8 cellular contexts compared by ENCODE assay signal in genomic region chr9:24286761-24287160, GRCh38.
"Had no signal": no experiment of that assay in that cellular context is flagged by ENCODE, and none has a peak within 500 bp of the region (broad histone marks: within the 10 kb centered on the region; RNA-seq: fewer than 3 reads in every experiment).

No MANE protein-coding gene starts in this region.

- FAIRE-seq: G401.6, GM12878, GM12891, GM12892, GM18507, GM19239 had no signal

- H3K4me3 ChIP-seq: GM12878 had no signal

- ATAC-seq: GM12878 had no signal

- DNase-seq: GDM1, GF-D8 had no signal
